ENCODE assay signal across 1 cellular context in the genomic region with DNA sequence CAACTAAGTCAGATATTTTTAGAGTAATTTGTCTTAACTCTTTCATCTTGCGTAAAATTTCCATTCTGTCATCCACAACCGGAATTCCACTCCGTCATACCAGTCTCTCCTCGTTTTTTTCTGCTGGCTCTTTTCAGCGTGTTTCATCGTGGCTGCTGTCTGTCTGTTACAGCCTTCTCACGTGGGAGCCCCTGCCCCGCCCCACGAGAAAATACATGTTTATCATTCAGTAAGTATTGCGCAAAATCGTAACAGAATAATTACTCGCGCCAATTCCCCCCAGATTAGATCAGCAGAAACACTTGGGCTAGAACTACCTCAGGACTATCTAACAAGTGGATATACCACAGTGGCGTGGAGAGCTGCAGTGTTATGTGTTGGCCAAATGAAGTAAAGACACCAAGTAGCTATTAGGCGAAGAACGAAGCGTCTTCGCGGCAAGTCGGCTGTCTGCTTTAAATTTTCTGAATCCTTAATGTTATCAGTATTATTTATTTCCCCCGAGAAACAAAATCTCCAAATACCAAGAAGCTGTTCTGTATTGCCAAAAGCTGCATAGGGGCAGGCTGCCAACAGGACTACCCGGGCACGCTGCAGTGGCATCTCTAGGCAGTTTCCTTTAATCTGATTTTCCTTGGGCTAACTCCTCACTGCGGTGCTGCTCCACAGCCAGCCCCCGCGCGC.
TF ChIP-seq lines count a peak whose summit lies in the region.

No MANE protein-coding gene starts in this region.

TF ChIP-seq in GM23338, 12 proteins besides CTCF, POLR2A, EP300 and RAD21 (continued from another document):
- TF ChIP-seq, protein P1, sequence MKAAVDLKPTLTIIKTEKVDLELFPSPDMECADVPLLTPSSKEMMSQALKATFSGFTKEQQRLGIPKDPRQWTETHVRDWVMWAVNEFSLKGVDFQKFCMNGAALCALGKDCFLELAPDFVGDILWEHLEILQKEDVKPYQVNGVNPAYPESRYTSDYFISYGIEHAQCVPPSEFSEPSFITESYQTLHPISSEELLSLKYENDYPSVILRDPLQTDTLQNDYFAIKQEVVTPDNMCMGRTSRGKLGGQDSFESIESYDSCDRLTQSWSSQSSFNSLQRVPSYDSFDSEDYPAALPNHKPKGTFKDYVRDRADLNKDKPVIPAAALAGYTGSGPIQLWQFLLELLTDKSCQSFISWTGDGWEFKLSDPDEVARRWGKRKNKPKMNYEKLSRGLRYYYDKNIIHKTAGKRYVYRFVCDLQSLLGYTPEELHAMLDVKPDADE (IDR thresholded peaks at IDR 0.05), result no peak
- TF ChIP-seq NANOG (IDR thresholded peaks at IDR 0.05; ENCODE audit: borderline replicate concordance) (no peak), STAT1 (IDR thresholded peaks at IDR 0.05; ENCODE audit: unreplicated experiment) (no peak), ZNF114 (CRISPR knock-in tag; IDR thresholded peaks at IDR 0.05) (no peak), ZNF331 (CRISPR knock-in tag; IDR thresholded peaks at IDR 0.05; ENCODE audit: low read depth) (no peak), EZH2 (IDR thresholded peaks at IDR 0.05; ENCODE audit: low read depth, unreplicated experiment) (no peak)
- TF ChIP-seq, protein P2, sequence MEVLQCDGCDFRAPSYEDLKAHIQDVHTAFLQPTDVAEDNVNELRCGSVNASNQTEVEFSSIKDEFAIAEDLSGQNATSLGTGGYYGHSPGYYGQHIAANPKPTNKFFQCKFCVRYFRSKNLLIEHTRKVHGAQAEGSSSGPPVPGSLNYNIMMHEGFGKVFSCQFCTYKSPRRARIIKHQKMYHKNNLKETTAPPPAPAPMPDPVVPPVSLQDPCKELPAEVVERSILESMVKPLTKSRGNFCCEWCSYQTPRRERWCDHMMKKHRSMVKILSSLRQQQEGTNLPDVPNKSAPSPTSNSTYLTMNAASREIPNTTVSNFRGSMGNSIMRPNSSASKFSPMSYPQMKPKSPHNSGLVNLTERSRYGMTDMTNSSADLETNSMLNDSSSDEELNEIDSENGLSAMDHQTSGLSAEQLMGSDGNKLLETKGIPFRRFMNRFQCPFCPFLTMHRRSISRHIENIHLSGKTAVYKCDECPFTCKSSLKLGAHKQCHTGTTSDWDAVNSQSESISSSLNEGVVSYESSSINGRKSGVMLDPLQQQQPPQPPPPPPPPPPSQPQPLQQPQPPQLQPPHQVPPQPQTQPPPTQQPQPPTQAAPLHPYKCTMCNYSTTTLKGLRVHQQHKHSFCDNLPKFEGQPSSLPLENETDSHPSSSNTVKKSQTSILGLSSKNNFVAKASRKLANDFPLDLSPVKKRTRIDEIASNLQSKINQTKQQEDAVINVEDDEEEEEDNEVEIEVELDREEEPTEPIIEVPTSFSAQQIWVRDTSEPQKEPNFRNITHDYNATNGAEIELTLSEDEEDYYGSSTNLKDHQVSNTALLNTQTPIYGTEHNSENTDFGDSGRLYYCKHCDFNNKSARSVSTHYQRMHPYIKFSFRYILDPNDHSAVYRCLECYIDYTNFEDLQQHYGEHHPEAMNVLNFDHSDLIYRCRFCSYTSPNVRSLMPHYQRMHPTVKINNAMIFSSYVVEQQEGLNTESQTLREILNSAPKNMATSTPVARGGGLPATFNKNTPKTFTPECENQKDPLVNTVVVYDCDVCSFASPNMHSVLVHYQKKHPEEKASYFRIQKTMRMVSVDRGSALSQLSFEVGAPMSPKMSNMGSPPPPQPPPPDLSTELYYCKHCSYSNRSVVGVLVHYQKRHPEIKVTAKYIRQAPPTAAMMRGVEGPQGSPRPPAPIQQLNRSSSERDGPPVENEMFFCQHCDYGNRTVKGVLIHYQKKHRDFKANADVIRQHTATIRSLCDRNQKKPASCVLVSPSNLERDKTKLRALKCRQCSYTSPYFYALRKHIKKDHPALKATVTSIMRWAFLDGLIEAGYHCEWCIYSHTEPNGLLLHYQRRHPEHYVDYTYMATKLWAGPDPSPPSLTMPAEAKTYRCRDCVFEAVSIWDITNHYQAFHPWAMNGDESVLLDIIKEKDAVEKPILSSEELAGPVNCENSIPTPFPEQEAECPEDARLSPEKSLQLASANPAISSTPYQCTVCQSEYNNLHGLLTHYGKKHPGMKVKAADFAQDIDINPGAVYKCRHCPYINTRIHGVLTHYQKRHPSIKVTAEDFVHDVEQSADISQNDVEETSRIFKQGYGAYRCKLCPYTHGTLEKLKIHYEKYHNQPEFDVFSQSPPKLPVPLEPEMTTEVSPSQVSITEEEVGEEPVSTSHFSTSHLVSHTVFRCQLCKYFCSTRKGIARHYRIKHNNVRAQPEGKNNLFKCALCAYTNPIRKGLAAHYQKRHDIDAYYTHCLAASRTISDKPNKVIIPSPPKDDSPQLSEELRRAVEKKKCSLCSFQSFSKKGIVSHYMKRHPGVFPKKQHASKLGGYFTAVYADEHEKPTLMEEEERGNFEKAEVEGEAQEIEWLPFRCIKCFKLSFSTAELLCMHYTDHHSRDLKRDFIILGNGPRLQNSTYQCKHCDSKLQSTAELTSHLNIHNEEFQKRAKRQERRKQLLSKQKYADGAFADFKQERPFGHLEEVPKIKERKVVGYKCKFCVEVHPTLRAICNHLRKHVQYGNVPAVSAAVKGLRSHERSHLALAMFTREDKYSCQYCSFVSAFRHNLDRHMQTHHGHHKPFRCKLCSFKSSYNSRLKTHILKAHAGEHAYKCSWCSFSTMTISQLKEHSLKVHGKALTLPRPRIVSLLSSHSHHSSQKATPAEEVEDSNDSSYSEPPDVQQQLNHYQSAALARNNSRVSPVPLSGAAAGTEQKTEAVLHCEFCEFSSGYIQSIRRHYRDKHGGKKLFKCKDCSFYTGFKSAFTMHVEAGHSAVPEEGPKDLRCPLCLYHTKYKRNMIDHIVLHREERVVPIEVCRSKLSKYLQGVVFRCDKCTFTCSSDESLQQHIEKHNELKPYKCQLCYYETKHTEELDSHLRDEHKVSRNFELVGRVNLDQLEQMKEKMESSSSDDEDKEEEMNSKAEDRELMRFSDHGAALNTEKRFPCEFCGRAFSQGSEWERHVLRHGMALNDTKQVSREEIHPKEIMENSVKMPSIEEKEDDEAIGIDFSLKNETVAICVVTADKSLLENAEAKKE (CRISPR knock-in tag; IDR thresholded peaks at IDR 0.05), result no peak
TF ChIP-seq in GM23338: peak in this region for 0.
